29 cellular contexts compared by ENCODE assay signal in the genomic region with DNA sequence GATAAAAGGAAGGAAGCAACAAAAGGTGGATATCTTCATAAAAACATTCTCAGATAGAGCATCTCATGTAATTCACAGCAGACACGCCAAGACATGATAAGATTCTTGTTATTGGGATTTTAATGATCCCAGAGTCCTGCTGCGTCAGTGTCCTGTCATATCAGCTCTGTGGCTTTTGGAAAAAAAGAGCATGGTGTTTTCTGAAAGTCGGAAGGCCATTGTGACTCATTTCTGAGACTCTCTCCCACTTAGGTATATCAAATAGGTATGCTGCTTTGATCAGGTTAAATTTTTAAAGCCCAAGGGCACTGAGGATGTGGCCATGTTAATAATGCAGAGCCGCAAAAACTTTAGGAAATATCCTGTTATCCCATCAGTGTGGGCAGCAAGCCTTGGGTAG.
"Had no signal": no experiment of that assay in that cellular context is flagged by ENCODE, and none has a peak within 500 bp of the region (broad histone marks: within the 10 kb centered on the region; RNA-seq: fewer than 3 reads in every experiment).

No MANE protein-coding gene starts in this region.

- DNase-seq: activated CD4-positive, alpha-beta T cell treated with anti-CD3 and anti-CD28 coated beads, Interleukin-2, amount 10 ng/mL, durations not matched to agents 24 days and 14 days; activated CD4-positive, alpha-beta T cell treated with anti-CD3 and anti-CD28 coated beads, Interleukin-2, amount 50 U/mL, for 4 hours; activated CD8-positive, alpha-beta T cell treated with anti-CD3 and anti-CD28 coated beads for 36 hours; activated effector memory CD4-positive, alpha-beta T cell treated with anti-CD3 and anti-CD28 coated beads, Interleukin-2, amount 50 U/mL, for 16 hours; activated naive CD4-positive, alpha-beta T cell; activated naive CD4-positive, alpha-beta T cell treated with anti-CD3 and anti-CD28 coated beads, Interleukin-2, amount 50 U/mL, for 16 hours; activated naive CD8-positive, alpha-beta T cell treated with anti-CD3 and anti-CD28 coated beads for 36 hours; activated T-cell treated with anti-CD3 and anti-CD28 coated beads, Interleukin-2, amount 50 U/mL, for 1 hour; activated T-cell treated with anti-CD3 and anti-CD28 coated beads, Interleukin-2, amount 50 U/mL, for 72 hours; amniotic stem cell; aorta; brain microvascular endothelial cell; central memory CD4-positive, alpha-beta T cell; Karpas-422; MM.1S; MV-4-11; NCI-H1092; NCI-H1436 treated with DMSO at 0.1 percent for 48 hours; NCI-H1694 treated with DMSO at 0.1 percent for 48 hours; NCI-H2029; NCI-H345; NCI-H524 treated with DMSO at 0.1 percent for 48 hours; Peyer's patch; Right ventricle myocardium superior; RPMI8226 had no signal

- H3K9me3 Mint-ChIP-seq: activated CD4-positive, alpha-beta T cell treated with anti-CD3 and anti-CD28 coated beads, Interleukin-2, amount 10 ng/mL, durations not matched to agents 24 days and 14 days; activated T-helper 17 cell treated with anti-CD3 and anti-CD28 coated beads, Interleukin-2, amount 50 U/mL, for 72 hours; T-helper 1 cell treated with Interleukin-12 subunit alpha and Interleukin-12 subunit beta and Interleukin-4 antibody, amounts not matched to agents 30 μg/mL and 1 μg/mL, for 36 hours had no signal

- ATAC-seq: activated CD8-positive, alpha-beta T cell treated with anti-CD3 and anti-CD28 coated beads for 36 hours; activated T-cell treated with anti-CD3 and anti-CD28 coated beads, Interleukin-2, amount 50 U/mL, for 72 hours; activated T-helper 17 cell treated with anti-CD3 and anti-CD28 coated beads, Interleukin-2, amount 50 U/mL, for 72 hours had no signal

- H3K36me3 Mint-ChIP-seq: activated naive CD8-positive, alpha-beta T cell treated with anti-CD3 and anti-CD28 coated beads for 36 hours had no signal

- H3K4me1 Mint-ChIP-seq: activated CD4-positive, alpha-beta T cell treated with anti-CD3 and anti-CD28 coated beads, Interleukin-2, amount 10 ng/mL, durations not matched to agents 24 days and 14 days; activated naive CD8-positive, alpha-beta T cell treated with anti-CD3 and anti-CD28 coated beads for 36 hours; activated T-helper 17 cell treated with anti-CD3 and anti-CD28 coated beads, Interleukin-2, amount 50 U/mL, for 72 hours had no signal

- H3K4me3 ChIP-seq: Peyer's patch, SK-N-MC had no signal

- H3K27ac Mint-ChIP-seq: activated CD4-positive, alpha-beta T cell treated with anti-CD3 and anti-CD28 coated beads, Interleukin-2, amount 10 ng/mL, durations not matched to agents 24 days and 14 days; activated CD8-positive, alpha-beta T cell treated with anti-CD3 and anti-CD28 coated beads for 36 hours; activated naive CD8-positive, alpha-beta T cell treated with anti-CD3 and anti-CD28 coated beads for 36 hours; activated T-cell treated with anti-CD3 and anti-CD28 coated beads, Interleukin-2, amount 50 U/mL, for 72 hours; activated T-helper 17 cell treated with anti-CD3 and anti-CD28 coated beads, Interleukin-2, amount 50 U/mL, for 72 hours; T-helper 1 cell treated with Interleukin-12 subunit alpha and Interleukin-12 subunit beta and Interleukin-4 antibody, amounts not matched to agents 30 μg/mL and 1 μg/mL, for 36 hours; T-helper 2 cell treated with Interferon-gamma antibody and Interleukin-4, amounts not matched to agents 5 μg/mL and 100 μg/mL, for 36 hours had no signal

- H3K4me3 Mint-ChIP-seq: activated CD4-positive, alpha-beta T cell treated with anti-CD3 and anti-CD28 coated beads, Interleukin-2, amount 10 ng/mL, durations not matched to agents 24 days and 14 days; activated CD8-positive, alpha-beta T cell treated with anti-CD3 and anti-CD28 coated beads for 36 hours; activated naive CD8-positive, alpha-beta T cell treated with anti-CD3 and anti-CD28 coated beads for 36 hours; activated T-cell treated with anti-CD3 and anti-CD28 coated beads, Interleukin-2, amount 50 U/mL, for 72 hours; activated T-helper 17 cell treated with anti-CD3 and anti-CD28 coated beads, Interleukin-2, amount 50 U/mL, for 72 hours; T-helper 1 cell treated with Interleukin-12 subunit alpha and Interleukin-12 subunit beta and Interleukin-4 antibody, amounts not matched to agents 30 μg/mL and 1 μg/mL, for 36 hours; T-helper 2 cell treated with Interferon-gamma antibody and Interleukin-4, amounts not matched to agents 5 μg/mL and 100 μg/mL, for 36 hours had no signal

- H3K9me3 ChIP-seq: Peyer's patch had no signal

- H3K36me3 ChIP-seq: brain microvascular endothelial cell, Peyer's patch had no signal

- H3K4me1 ChIP-seq: Peyer's patch had no signal

- H3K27me3 ChIP-seq: brain microvascular endothelial cell, Peyer's patch had no signal

- H3K27me3 Mint-ChIP-seq: activated CD4-positive, alpha-beta T cell treated with anti-CD3 and anti-CD28 coated beads, Interleukin-2, amount 10 ng/mL, durations not matched to agents 24 days and 14 days; activated CD8-positive, alpha-beta T cell treated with anti-CD3 and anti-CD28 coated beads for 36 hours; activated naive CD8-positive, alpha-beta T cell treated with anti-CD3 and anti-CD28 coated beads for 36 hours had no signal

- H3K27ac ChIP-seq: brain microvascular endothelial cell, Peyer's patch, SK-N-MC had no signal
